ENCODE assay signal across 27 cellular contexts in genomic region chr1:156528875-156529425, GRCh38. TPM values are rescaled to one million over a fixed set of nuclear protein-coding genes. Genes with fewer than 3 reads are reported as not detected.
DNase-seq lines count a peak whose midpoint lies in the region; ATAC-seq, FAIRE-seq and TF ChIP-seq lines count a peak whose summit lies in the region.
"Had no signal": no experiment of that assay in that cellular context is flagged by ENCODE, and none has a peak within 500 bp of the region (broad histone marks: within the 10 kb centered on the region; RNA-seq: fewer than 3 reads in every experiment).

No MANE protein-coding gene starts in this region.

- H3K4me1 Mint-ChIP-seq in activated CD8-positive, alpha-beta memory T cell treated with anti-CD3 and anti-CD28 coated beads, Interleukin-2, amount 10 ng/mL, durations not matched to agents 7 days and 5 days: peaks cover 42% of the 10 kb centered on the region
- peaks cover 29% of the 10 kb centered on the region for H3K4me1 Mint-ChIP-seq in T-helper 17 cell
- H3K4me1 Mint-ChIP-seq in H9: peaks cover 17% of the 10 kb centered on the region in 2 experiments

- H3K14ac ChIP-seq in trophoblast cell (ENCODE audit: low read length): no peak overlapping the region
- no peak overlapping the region for H3K14ac ChIP-seq in H9 (ENCODE audit: insufficient read depth, low read length)

- no peaks in the 10 kb centered on the region for H3K23me2 ChIP-seq in H9 (ENCODE audit: insufficient read length, low read depth, low read length, poor library complexity, severe bottlenecking)

- CTCF ChIA-PET in activated CD8-positive, alpha-beta memory T cell treated with anti-CD3 and anti-CD28 coated beads, Interleukin-2, amount 10 ng/mL, durations not matched to agents 7 days and 5 days (lab: Charles Lee): interaction anchor here (0.7 to 1.6 kb wide), 6 partner anchors 12 to 95 kb away, joined by 3 to 5 read pairs (median 3); no protein-coding TSS in a partner anchor

- no peaks in the 10 kb centered on the region for H3K27me3 ChIP-seq in BLaER1 treated with 17β-estradiol and CSF1 and Interleukin-3, amounts not matched to agents 10 nM and 100 nM
- H3K27me3 ChIP-seq in trophoblast cell (ENCODE audit: insufficient read depth, low read length): no peaks in the 10 kb centered on the region
- H3K27me3 ChIP-seq in H9 (ENCODE audit: insufficient read depth, low read length): no peaks in the 10 kb centered on the region
- H3K27me3 ChIP-seq: MG63 had no signal

- H3K79me1 ChIP-seq in trophoblast cell (ENCODE audit: low read length) (no peaks in the 10 kb centered on the region), H9 (ENCODE audit: insufficient read depth, low read depth, low read length, poor library complexity, severe bottlenecking) (no peaks in the 10 kb centered on the region)

- peak overlapping the region; percentile 30 for H3K27ac Mint-ChIP-seq in activated CD8-positive, alpha-beta memory T cell treated with anti-CD3 and anti-CD28 coated beads, Interleukin-2, amount 10 ng/mL, durations not matched to agents 7 days and 5 days
- H3K27ac Mint-ChIP-seq in T-helper 17 cell (peak overlapping the region; percentile 67), H9 (no peak overlapping the region)

- peak overlapping the region in 8 of 11 experiments; percentile 5 to 37 (median 28); a peak in 7 of 22 replicates for H3K27ac ChIP-seq in BLaER1 treated with 17β-estradiol and CSF1 and Interleukin-3, amounts not matched to agents 10 nM and 100 nM
- no peak overlapping the region for H3K27ac ChIP-seq in trophoblast cell (ENCODE audit: low read depth, low read length)
- no peak overlapping the region for H3K27ac ChIP-seq in H9 (ENCODE audit: insufficient read length, low read depth, low read length)
- H3K27ac ChIP-seq: C4-2B had no signal

- H2BK120ac ChIP-seq in trophoblast cell (ENCODE audit: insufficient read depth, low read length, poor library complexity): no peak overlapping the region
- H2BK120ac ChIP-seq in H9 (ENCODE audit: low read depth, low read length, poor library complexity, severe bottlenecking): no peak overlapping the region

- no peak overlapping the region for H3K56ac ChIP-seq in H9 (ENCODE audit: insufficient read length, low read depth, low read length)

- no peak overlapping the region for H4K5ac ChIP-seq in H9 (ENCODE audit: insufficient read length, low read depth, low read length)

- no peak for TF ChIP-seq CTCF in H9 (conservative IDR thresholded peaks at IDR 0.05)

- no peak overlapping the region for H3K23ac ChIP-seq in trophoblast cell (ENCODE audit: low read length)
- H3K23ac ChIP-seq in H9 (ENCODE audit: insufficient read length, low read depth, low read length): no peak overlapping the region

- no peak for DNase-seq in activated CD8-positive, alpha-beta memory T cell treated with anti-CD3 and anti-CD28 coated beads, Interleukin-2, amount 10 ng/mL, durations not matched to agents 7 days and 5 days
- DNase-seq in activated CD8-positive, alpha-beta memory T cell treated with anti-CD3 and anti-CD28 coated beads, Interleukin-2, amount 50 U/mL, for 48 hours: no peak
- DNase-seq in T-helper 17 cell (no peak), trophoblast cell (peak; percentile 79 to 93), H9 (no peak), DMS 273 treated with DMSO at 0.1 percent for 48 hours (lab: John Stamatoyannopoulos, UW) (no peak), H54 (ENCODE audit: insufficient read length, low spot score) (no peak)
- DNase-seq: DMS79 treated with DMSO at 0.1 percent for 48 hours, H7, MG63, NCI-H1105 treated with DMSO at 0.1 percent for 48 hours, NCI-H146, NCI-H1930, NCI-H2107, NCI-H524, NCI-H774, SK-N-SH had no signal

- no peak for ATAC-seq in activated CD8-positive, alpha-beta memory T cell treated with anti-CD3 and anti-CD28 coated beads, Interleukin-2, amount 10 ng/mL, durations not matched to agents 7 days and 5 days
- ATAC-seq in T-helper 17 cell: no peak
- ATAC-seq: K562 had no signal

- H3K4me1 ChIP-seq in BLaER1 treated with 17β-estradiol and CSF1 and Interleukin-3, amounts not matched to agents 10 nM and 100 nM: peaks cover 38 to 56% (median 51%) of the 10 kb centered on the region in 10 experiments
- H3K4me1 ChIP-seq in trophoblast cell (ENCODE audit: control insufficient read depth in 1 of 2, insufficient read depth in 2 of 2, low read length in 2 of 2) (no peaks in the 10 kb centered on the region), H9 (ENCODE audit: insufficient read depth, low read length) (peaks cover 8% of the 10 kb centered on the region; the same call in 1 of the 2 replicates)

- WGBS in trophoblast cell (ENCODE audit: extremely low coverage, insufficient coverage, insufficient read length): no CpG with 5 or more reads among the region's 8 CpGs
- WGBS in H9 (ENCODE audit: extremely low coverage, insufficient read length, low lambda C conversion rate): no CpG with 5 or more reads among the region's 8 CpGs

- H2BK5ac ChIP-seq in trophoblast cell (ENCODE audit: low read depth, low read length, poor library complexity) (no peak overlapping the region), H9 (ENCODE audit: insufficient read length, low read length) (no peak overlapping the region)

- H2AK5ac ChIP-seq in trophoblast cell (ENCODE audit: low read length) (no peak overlapping the region), H9 (ENCODE audit: insufficient read length, low read length) (no peak overlapping the region)

- no peak overlapping the region for H3T11ph ChIP-seq in H9 (ENCODE audit: low read length)

- H2BK20ac ChIP-seq in H9 (ENCODE audit: low read depth, low read length, poor library complexity, severe bottlenecking): no peak overlapping the region

- H2AFZ ChIP-seq in trophoblast cell (ENCODE audit: insufficient read depth, low read length, poor library complexity) (no peak overlapping the region), H9 (ENCODE audit: low read length) (no peak overlapping the region)

- H3K9ac ChIP-seq in BLaER1 treated with 17β-estradiol and CSF1 and Interleukin-3, amounts not matched to agents 10 nM and 100 nM: peak overlapping the region in 2 of 11 experiments; percentile 24 to 32; a peak in 2 of 22 replicates
- H3K9ac ChIP-seq in trophoblast cell (ENCODE audit: low read length) (no peak overlapping the region), H9 (ENCODE audit: extremely low read depth, insufficient read length, low read length) (no peak overlapping the region)
- H3K9ac ChIP-seq: SK-N-SH had no signal

- H3K4me2 ChIP-seq in BLaER1 treated with 17β-estradiol and CSF1 and Interleukin-3, amounts not matched to agents 10 nM and 100 nM: peak overlapping the region in 8 of 11 experiments; percentile 6 to 97 (median 84); a peak in 12 of 22 replicates
- no peak overlapping the region for H3K4me2 ChIP-seq in trophoblast cell (ENCODE audit: low read length)
- no peak overlapping the region for H3K4me2 ChIP-seq in H9 (ENCODE audit: insufficient read depth, insufficient read length, low read length)
- H3K4me2 ChIP-seq: SK-N-SH had no signal

- H3K79me2 ChIP-seq in trophoblast cell (ENCODE audit: control insufficient read depth, insufficient read depth, low read length, poor library complexity): no peaks in the 10 kb centered on the region
- no peaks in the 10 kb centered on the region for H3K79me2 ChIP-seq in H9 (ENCODE audit: insufficient read depth, low read length)

- FAIRE-seq in H54 (lab: Jason Lieb, UNC): no peak
- FAIRE-seq: A204.1, GM19239, HTR-8/SVneo, K562, RCC 7860 had no signal

- H3K18ac ChIP-seq in trophoblast cell (ENCODE audit: low read length) (no peak overlapping the region), H9 (ENCODE audit: insufficient read length, low read depth, low read length) (no peak overlapping the region)

- H3K36me3 ChIP-seq in BLaER1 treated with 17β-estradiol and CSF1 and Interleukin-3, amounts not matched to agents 10 nM and 100 nM: peaks cover 10 to 83% (median 76%) of the 10 kb centered on the region in 11 experiments; a peak in 21 of 22 replicates
- peaks cover 56 to 72% of the 10 kb centered on the region in 2 experiments for H3K36me3 ChIP-seq in trophoblast cell (ENCODE audit: control insufficient read depth in 1 of 2, insufficient read depth in 2 of 2, low read length in 2 of 2)

- H3K36me3 Mint-ChIP-seq in activated CD8-positive, alpha-beta memory T cell treated with anti-CD3 and anti-CD28 coated beads, Interleukin-2, amount 10 ng/mL, durations not matched to agents 7 days and 5 days: peaks cover 26% of the 10 kb centered on the region
- H3K36me3 Mint-ChIP-seq in T-helper 17 cell (ENCODE audit: low read depth): no peaks in the 10 kb centered on the region
- peaks cover 31 to 75% (median 66%) of the 10 kb centered on the region in 3 experiments; a peak in 6 of 7 replicates for H3K36me3 Mint-ChIP-seq in H9 (ENCODE audit: insufficient read depth in 1 of 3, low read depth in 3 of 3)
- H3K36me3 Mint-ChIP-seq: CD8-positive, alpha-beta memory T cell had no signal

- H2BK12ac ChIP-seq in trophoblast cell (ENCODE audit: low read length): no peak overlapping the region
- no peak overlapping the region for H2BK12ac ChIP-seq in H9 (ENCODE audit: insufficient read length, low read depth, low read length)

- H3K9me3 Mint-ChIP-seq in activated CD8-positive, alpha-beta memory T cell treated with anti-CD3 and anti-CD28 coated beads, Interleukin-2, amount 10 ng/mL, durations not matched to agents 7 days and 5 days (ENCODE audit: low read depth): no peaks in the 10 kb centered on the region
- no peaks in the 10 kb centered on the region for H3K9me3 Mint-ChIP-seq in H9
- H3K9me3 Mint-ChIP-seq: CD8-positive, alpha-beta memory T cell had no signal

- no peak for TF ChIP-seq POLR2A in H54 (IDR thresholded peaks at IDR 0.05; ENCODE audit: low read depth, low read length)

- H4K8ac ChIP-seq in trophoblast cell (ENCODE audit: low read depth, low read length) (no peak overlapping the region), H9 (replicated peaks; ENCODE audit: insufficient read length, low read depth, low read length) (no peak overlapping the region)

- H3K4ac ChIP-seq in trophoblast cell (ENCODE audit: low read depth, low read length): no peak overlapping the region
- H3K4ac ChIP-seq in H9 (ENCODE audit: low read depth, low read length): no peak overlapping the region

- no peaks in the 10 kb centered on the region; a peak in 1 of 22 replicates for H4K20me1 ChIP-seq in BLaER1 treated with 17β-estradiol and CSF1 and Interleukin-3, amounts not matched to agents 10 nM and 100 nM
- no peaks in the 10 kb centered on the region for H4K20me1 ChIP-seq in H9 (ENCODE audit: control insufficient read depth, insufficient read depth, insufficient read length)

- H4K12ac ChIP-seq in trophoblast cell (ENCODE audit: low read depth, low read length): no peak overlapping the region

- no peak overlapping the region for H2BK15ac ChIP-seq in H9 (ENCODE audit: low read depth, low read length)

- H3K4me3 ChIP-seq in BLaER1 treated with 17β-estradiol and CSF1 and Interleukin-3, amounts not matched to agents 10 nM and 100 nM: no peak overlapping the region
- no peak overlapping the region for H3K4me3 ChIP-seq in trophoblast cell (ENCODE audit: low read depth, low read length)
- H3K4me3 ChIP-seq: K562, MG63 had no signal

- no peaks in the 10 kb centered on the region for H3K27me3 Mint-ChIP-seq in activated CD8-positive, alpha-beta memory T cell treated with anti-CD3 and anti-CD28 coated beads, Interleukin-2, amount 10 ng/mL, durations not matched to agents 7 days and 5 days
- H3K27me3 Mint-ChIP-seq in T-helper 17 cell (peaks cover 5% of the 10 kb centered on the region), H9 (ENCODE audit: low read depth) (no peaks in the 10 kb centered on the region)
- H3K27me3 Mint-ChIP-seq: CD8-positive, alpha-beta memory T cell had no signal

- H3K9me3 ChIP-seq in BLaER1 treated with 17β-estradiol and CSF1 and Interleukin-3, amounts not matched to agents 10 nM and 100 nM (replicated peaks in 1 of 11): no peaks in the 10 kb centered on the region
- H3K9me3 ChIP-seq in T-helper 17 cell (ENCODE audit: control insufficient read depth, low read length, poor library complexity, severe bottlenecking) (no peaks in the 10 kb centered on the region), trophoblast cell (ENCODE audit: insufficient read depth, low read depth, low read length) (peaks cover 2% of the 10 kb centered on the region), H9 (ENCODE audit: control insufficient read depth, low read depth, low read length) (no peaks in the 10 kb centered on the region)
- H3K9me3 ChIP-seq: MG63, SK-N-SH had no signal

- no peak overlapping the region for H3K4me3 Mint-ChIP-seq in activated CD8-positive, alpha-beta memory T cell treated with anti-CD3 and anti-CD28 coated beads, Interleukin-2, amount 10 ng/mL, durations not matched to agents 7 days and 5 days
- H3K4me3 Mint-ChIP-seq in T-helper 17 cell (no peak overlapping the region), H9 (no peak overlapping the region)

- no peak overlapping the region for H4K91ac ChIP-seq in trophoblast cell (ENCODE audit: low read depth, low read length)
- no peak overlapping the region for H4K91ac ChIP-seq in H9 (ENCODE audit: insufficient read length, low read depth, low read length)

RNA-seq across cellular contexts. Expression of gene MEF2D, which starts 28.4 kb away (rescaled TPM):
- total RNA-seq in activated CD8-positive, alpha-beta memory T cell treated with anti-CD3 and anti-CD28 coated beads, Interleukin-2, amount 10 ng/mL, durations not matched to agents 7 days and 5 days: 10 to 100 TPM; 57.1 to 63.1 TPM
- total RNA-seq in T-helper 17 cell (100 to 1,000 TPM; 142 to 157 TPM), H9 (2021) (18.7 and 20.8 TPM in 2 replicates)
- polyA plus RNA-seq in trophoblast cell (2013): 10.5 and 10.7 TPM in 2 replicates

RNA-seq across cellular contexts. Expression of gene IQGAP3, which starts 43.4 kb away (rescaled TPM):
- 10 to 100 TPM; 24.3 to 31.3 TPM for total RNA-seq in activated CD8-positive, alpha-beta memory T cell treated with anti-CD3 and anti-CD28 coated beads, Interleukin-2, amount 10 ng/mL, durations not matched to agents 7 days and 5 days
- not detected for total RNA-seq in T-helper 17 cell
- polyA plus RNA-seq in trophoblast cell (2013): 14.7 and 15.2 TPM in 2 replicates
- total RNA-seq in H9 (2021): 24.5 and 24.7 TPM in 2 replicates
- polyA plus RNA-seq: CD8-positive, alpha-beta memory T cell had no signal

RNA-seq across cellular contexts. Expression of gene TTC24, which starts 50.6 kb away (rescaled TPM):
- total RNA-seq in activated CD8-positive, alpha-beta memory T cell treated with anti-CD3 and anti-CD28 coated beads, Interleukin-2, amount 10 ng/mL, durations not matched to agents 7 days and 5 days: 10 to 100 TPM; 12.6 to 16.9 TPM
- total RNA-seq in T-helper 17 cell (under 1 TPM in 1 of 2 donors, not detected in 1; 0.94 TPM), H9 (2021) (0.26 TPM in 1 of 2 replicates, not detected in the other)
- polyA plus RNA-seq in trophoblast cell (2013): not detected in 2 replicates
- total RNA-seq: K562, LHCN-M2 had no signal
- polyA plus RNA-seq: AG04450, K562, SK-N-SH had no signal

Comparison
In these comparisons a context has a peak if more than half of its experiments do, and no peak if none do; other contexts are left out.
1. DNase-seq: peak in trophoblast cell (2 of 2); none in activated CD8-positive, alpha-beta memory T cell treated with anti-CD3 and anti-CD28 coated beads, Interleukin-2, amount 10 ng/mL, durations not matched to agents 7 days and 5 days (single experiment), activated CD8-positive, alpha-beta memory T cell treated with anti-CD3 and anti-CD28 coated beads, Interleukin-2, amount 50 U/mL, for 48 hours (single experiment), T-helper 17 cell (0 of 3), H9 (single experiment), DMS 273 treated with DMSO at 0.1 percent for 48 hours (single experiment) and H54 (single experiment).
2. H3K27ac Mint-ChIP-seq: peak in activated CD8-positive, alpha-beta memory T cell treated with anti-CD3 and anti-CD28 coated beads, Interleukin-2, amount 10 ng/mL, durations not matched to agents 7 days and 5 days (single experiment) and T-helper 17 cell (single experiment); none in H9 (0 of 3).
3. H3K27ac ChIP-seq: peak in BLaER1 treated with 17β-estradiol and CSF1 and Interleukin-3, amounts not matched to agents 10 nM and 100 nM (8 of 11); none in trophoblast cell (single experiment) and H9 (single experiment).
4. H3K4me2 ChIP-seq: peak in BLaER1 treated with 17β-estradiol and CSF1 and Interleukin-3, amounts not matched to agents 10 nM and 100 nM (8 of 11); none in trophoblast cell (single experiment) and H9 (single experiment).
5. RNA of gene IQGAP3, which starts 43.4 kb away (total RNA-seq): 24.3 to 31.3 TPM in activated CD8-positive, alpha-beta memory T cell treated with anti-CD3 and anti-CD28 coated beads, Interleukin-2, amount 10 ng/mL, durations not matched to agents 7 days and 5 days and 24.5 to 24.7 TPM in H9; not detected in T-helper 17 cell; every median in the first group is over 10 times any median in the second.
6. RNA of gene TTC24, which starts 50.6 kb away (total RNA-seq): 12.6 to 16.9 TPM in activated CD8-positive, alpha-beta memory T cell treated with anti-CD3 and anti-CD28 coated beads, Interleukin-2, amount 10 ng/mL, durations not matched to agents 7 days and 5 days; 0.94 TPM in T-helper 17 cell and 0.26 TPM in H9; every median in the first group is over 4 times any median in the second.